8 cellular contexts compared by ENCODE assay signal in the genomic region with DNA sequence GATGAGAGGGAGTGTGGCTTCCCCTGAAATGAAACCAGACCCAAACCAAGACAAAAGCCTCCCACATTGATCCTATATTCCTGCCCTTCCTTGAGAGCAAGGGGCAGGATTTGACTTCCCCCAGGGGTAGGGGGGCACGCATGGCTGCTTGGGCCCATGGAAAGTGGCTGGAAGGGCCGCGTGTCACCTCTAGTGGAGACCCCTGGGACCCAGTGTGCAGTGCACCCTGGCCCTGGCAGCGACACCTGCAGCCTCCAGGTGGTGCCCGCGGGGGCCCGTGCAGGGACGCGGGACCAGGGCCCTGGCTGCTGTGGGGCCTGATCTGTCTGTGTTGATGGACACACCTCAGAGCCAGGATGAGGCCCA. TPM values are rescaled to one million over a fixed set of nuclear protein-coding genes. Genes with fewer than 3 reads are reported as not detected.
A peak's percentile ranks its signal among the peaks of the same experiment; 100 is the strongest.
DNase-seq lines count a peak whose midpoint lies in the region; ATAC-seq, FAIRE-seq and TF ChIP-seq lines count a peak whose summit lies in the region.

No MANE protein-coding gene starts in this region.

- H3K27ac ChIP-seq in WERI-Rb-1 (peak overlapping the region; percentile 18; the same call in 1 of the 2 replicates), HepG2 (ENCODE audit: extremely low read length, insufficient read depth, low read length) (peak overlapping the region; percentile 95), GM23248 (no peak overlapping the region; the same call in 1 of the 2 replicates)

- peak overlapping the region; percentile 90 for H3K4me2 ChIP-seq in HepG2 (ENCODE audit: low read depth, low read length)
- no peak overlapping the region for H3K4me2 ChIP-seq in GM23248 (ENCODE audit: unreplicated experiment)

- BruUV-seq in HepG2 (replicated peaks; lab: Mats Ljungman, UMichigan) = TSS peak; percentile 88

- DNase-seq in Right ventricle myocardium inferior (ENCODE audit: missing footprints) (peak; percentile 70), cardiac septum (ENCODE audit: low spot score) (no peak), WERI-Rb-1 (peak; percentile 43), HepG2 (ENCODE audit: low spot score) (peak; percentile 64), HTR-8/SVneo (ENCODE audit: insufficient read length, low spot score) (no peak), C1 segment of cervical spinal cord (lab: John Stamatoyannopoulos, UW) (no peak), GM23248 (no peak)

- CTCF ChIA-PET in HepG2 (lab: Yijun Ruan, JAX; ENCODE audit: low intra/inter-chr PET ratio, low total read pairs) = interaction anchor here (1.6 to 1.8 kb wide), 2 partner anchors 167 to 184 kb away, joined by 6 to 10 read pairs; no protein-coding TSS in a partner anchor

- H3K4me1 ChIP-seq in HepG2 (ENCODE audit: insufficient read depth, low read length) = peaks cover 64% of the 10 kb centered on the region
- peaks cover 14% of the 10 kb centered on the region for H3K4me1 ChIP-seq in GM23248 (ENCODE audit: insufficient read depth)

- WGBS in HepG2 (ENCODE audit: low lambda C conversion rate) = 10% methylated on average over 5 of the region's 9 CpGs
- WGBS in GM23248 (ENCODE audit: low coverage in 1 of 2, low lambda C conversion rate in 2 of 2, missing lambda C conversion rate in 2 of 2), 2 experiments = 82 to 85% methylated on average over 9 of the region's 9 CpGs

- 0 out of 2 replicates have a peak, but pooled peaks have one; percentile 27 for TF ChIP-seq CTCF in WERI-Rb-1 (IDR thresholded peaks at IDR 0.05; ENCODE audit: low read depth, low read length)
- peak; percentile 87 for TF ChIP-seq CTCF in HepG2 (CRISPR knock-in tag; IDR thresholded peaks at IDR 0.05)

- FAIRE-seq in HepG2 (lab: Jason Lieb, UNC) (no peak), HTR-8/SVneo (lab: Jason Lieb, UNC) (no peak)

- no peak overlapping the region for H2AFZ ChIP-seq in HepG2 (ENCODE audit: low read length)
- no peak overlapping the region for H2AFZ ChIP-seq in GM23248

- H3K4me3 ChIP-seq in WERI-Rb-1 (ENCODE audit: low read depth, low read length) (no peak overlapping the region), HepG2 (replicated peaks in 1 of 3; ENCODE audit: insufficient read depth in 1 of 3, low read depth in 2 of 3, low read length in 3 of 3) (peak overlapping the region; percentile 31 to 65 (median 37); a peak in 5 of 6 replicates), GM23248 (no peak overlapping the region)

- H4K20me1 ChIP-seq in HepG2 (ENCODE audit: insufficient read depth, low read length) (no peaks in the 10 kb centered on the region), GM23248 (ENCODE audit: insufficient read depth) (no peaks in the 10 kb centered on the region)

- H3K27me3 ChIP-seq in WERI-Rb-1 (ENCODE audit: insufficient read depth, low read depth, severe bottlenecking) = no peaks in the 10 kb centered on the region
- peaks cover 0 to 9% of the 10 kb centered on the region in 2 experiments; a peak in 4 of 5 replicates for H3K27me3 ChIP-seq in HepG2 (ENCODE audit: control insufficient read depth in 1 of 2, insufficient read depth in 2 of 2, low read length in 2 of 2)
- H3K27me3 ChIP-seq in GM23248 (replicated peaks; ENCODE audit: insufficient read depth) = no peaks in the 10 kb centered on the region

- no peaks in the 10 kb centered on the region; the same call in 1 of the 2 replicates for H3F3A ChIP-seq in GM23248 (ENCODE audit: insufficient read depth)

- TF ChIP-seq EP300 in HepG2 (IDR thresholded peaks at IDR 0.05; ENCODE audit: low read depth in 2 of 2, low read length in 2 of 2) (no peak), HepG2 (CRISPR knock-in tag; IDR thresholded peaks at IDR 0.05; ENCODE audit: borderline replicate concordance) (peak; percentile 12; the same call in 1 of the 2 replicates)

- POLR2A ChIA-PET in HepG2 (lab: Yijun Ruan, JAX) = interaction anchor here (0.6 to 3.0 kb wide), 23 partner anchors 11 to 302 kb away, joined by 3 to 37 read pairs (median 4); partner anchors contain the start of genes LAMA5, MRGBP, RPS21 and SLCO4A1

- no peaks in the 10 kb centered on the region for H3K9me2 ChIP-seq in GM23248 (ENCODE audit: insufficient read depth)

- no peak for TF ChIP-seq POLR2A in HepG2 (IDR thresholded peaks at IDR 0.05; ENCODE audit: insufficient read depth in 1 of 2, low read depth in 2 of 2, low read length in 2 of 2)

- peak; percentile 87 for TF ChIP-seq RAD21 in HepG2 (CRISPR knock-in tag; IDR thresholded peaks at IDR 0.05)

- no peaks in the 10 kb centered on the region for H3K36me3 ChIP-seq in WERI-Rb-1
- H3K36me3 ChIP-seq in HepG2 (replicated peaks in 1 of 2; ENCODE audit: control insufficient read depth in 1 of 2, insufficient read depth in 2 of 2, low read length in 2 of 2) = no peaks in the 10 kb centered on the region
- no peaks in the 10 kb centered on the region for H3K36me3 ChIP-seq in GM23248 (ENCODE audit: low read depth)

- in situ Hi-C loops in HepG2 (cut with HindIII; ENCODE audit: extremely low pct_ligation_motif_present, low pct_unique_long_range_greater_than_20kb) = loop anchor here (5.0 kb wide), 1 partner anchor 168 kb away; no protein-coding TSS in a partner anchor
- in situ Hi-C loops in GM23248 (cut with MboI) = no loop called here

- H3K79me2 ChIP-seq in HepG2 (ENCODE audit: insufficient read depth, low read length) (no peaks in the 10 kb centered on the region), GM23248 (ENCODE audit: insufficient read depth) (no peaks in the 10 kb centered on the region)

- intact Hi-C loops in Right ventricle myocardium inferior (cut with DNase I) (loop anchor here (2.0 to 5.0 kb wide), 2 partner anchors 18 to 168 kb away; partner anchors contain the start of gene SLCO4A1), cardiac septum (cut with DNase I) (no loop called here), HepG2 (cut with micrococcal nuclease; ENCODE audit: unreplicated experiment) (loop anchor here (1.0 to 5.0 kb wide), 3 partner anchors 16 to 183 kb away; no protein-coding TSS in a partner anchor)

- ATAC-seq in Right ventricle myocardium inferior (no peak), HG03095 (IDR thresholded peaks at IDR 0.05; ENCODE audit: unreplicated experiment) (peak; percentile 34), HepG2 (peak; percentile 88)

- H3K9me3 ChIP-seq in WERI-Rb-1 (ENCODE audit: severe bottlenecking) (no peaks in the 10 kb centered on the region), HepG2 (ENCODE audit: low read length) (no peaks in the 10 kb centered on the region), GM23248 (ENCODE audit: low read depth) (no peaks in the 10 kb centered on the region)

- H3K9ac ChIP-seq in HepG2 (ENCODE audit: insufficient read depth, low read depth, low read length) = peak overlapping the region; percentile 53
- H3K9ac ChIP-seq in GM23248 = no peak overlapping the region

TF ChIP-seq in HepG2, 621 proteins besides CTCF, POLR2A, EP300 and RAD21 (continues in another document):
- TF ChIP-seq ZNF546 (CRISPR knock-in tag; conservative IDR thresholded peaks at IDR 0.05) (peak; percentile 61; the same call in 1 of the 2 replicates), RFX5 (IDR thresholded peaks at IDR 0.05; ENCODE audit: low read depth, low read length) (peak; percentile 14; the same call in 1 of the 2 replicates), ZBTB3 (CRISPR knock-in tag; IDR thresholded peaks at IDR 0.05; ENCODE audit: borderline replicate concordance, low read depth) (peak; percentile 71; the same call in 1 of the 2 replicates), ZMAT3 (CRISPR knock-in tag; conservative IDR thresholded peaks at IDR 0.05) (no peak), DNMT3B (CRISPR knock-in tag; conservative IDR thresholded peaks at IDR 0.05) (peak; percentile 80; the same call in 1 of the 2 replicates), ZNF549 (CRISPR knock-in tag; IDR thresholded peaks at IDR 0.05) (no peak), NKX3-1 (CRISPR knock-in tag; IDR thresholded peaks at IDR 0.05) (no peak), ZNF44 (CRISPR knock-in tag; IDR thresholded peaks at IDR 0.05) (0 out of 2 replicates have a peak, but pooled peaks have one; percentile 4), ZNF572 (CRISPR knock-in tag; IDR thresholded peaks at IDR 0.05) (no peak)
- TF ChIP-seq, protein P1, sequence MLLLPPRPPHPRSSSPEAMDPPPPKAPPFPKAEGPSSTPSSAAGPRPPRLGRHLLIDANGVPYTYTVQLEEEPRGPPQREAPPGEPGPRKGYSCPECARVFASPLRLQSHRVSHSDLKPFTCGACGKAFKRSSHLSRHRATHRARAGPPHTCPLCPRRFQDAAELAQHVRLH (CRISPR knock-in tag; IDR thresholded peaks at IDR 0.05; ENCODE audit: borderline replicate concordance, low read depth) = peak; percentile 1; the same call in 1 of the 2 replicates

RNA-seq across cellular contexts. Expression of gene SLCO4A1, which starts 18.0 kb away (rescaled TPM):
- total RNA-seq in Right ventricle myocardium inferior (15.5 TPM), cardiac septum (10.8 TPM), HepG2 (2016; rRNA removed; fragmentation: Illumina TruSeq; extraction: Trizol) (23.8 and 55.5 TPM in 2 replicates)
- total RNA-seq in HepG2 (2016; cell fraction: cytosol; rRNA removed; fragmentation: Illumina TruSeq; extraction: Trizol; ENCODE audit: low read depth) = 21.3 and 22.4 TPM in 2 replicates
- total RNA-seq in HepG2 (2016; cell fraction: insoluble cytoplasmic fraction; rRNA removed; fragmentation: Illumina TruSeq; extraction: Trizol) = 20.7 and 58.6 TPM in 2 replicates
- total RNA-seq in HepG2 (2016; cell fraction: membrane; rRNA removed; fragmentation: Illumina TruSeq; extraction: Trizol) = 31.3 and 32.0 TPM in 2 replicates
- 55.7 and 65.4 TPM in 2 replicates for total RNA-seq in HepG2 (2016; cell fraction: nucleus; rRNA removed; fragmentation: Illumina TruSeq; extraction: Trizol)
- polyA plus RNA-seq in HepG2 (2011; rRNA removed) (91.3 and 112 TPM in 2 replicates), GM23248 (2016; fragmentation: Nextera tagmentation; extraction: Ambion mirVana) (0.10 and 0.43 TPM in 2 replicates)
- 53.2 and 96.9 TPM in 2 replicates for polyA plus RNA-seq in HepG2 (2011; cell fraction: cytosol; rRNA removed)
- polyA plus RNA-seq in HepG2 (2011; cell fraction: nucleus; rRNA removed) = 133 and 239 TPM in 2 replicates
- polyA plus RNA-seq in HepG2 (2012) = 48.1 and 97.6 TPM in 2 replicates
- polyA plus RNA-seq in HepG2 (2016; cell fraction: cytosol; fragmentation: Illumina TruSeq; extraction: Trizol; ENCODE audit: low read depth) = 14.3 and 17.6 TPM in 2 replicates
- polyA plus RNA-seq in HepG2 (2016; cell fraction: insoluble cytoplasmic fraction; fragmentation: Illumina TruSeq; extraction: Trizol; ENCODE audit: low read depth) = 25.9 and 26.2 TPM in 2 replicates
- 21.9 and 22.4 TPM in 2 replicates for polyA plus RNA-seq in HepG2 (2016; cell fraction: membrane; fragmentation: Illumina TruSeq; extraction: Trizol; ENCODE audit: low read depth)
- polyA plus RNA-seq in HepG2 (2016; cell fraction: nucleus; fragmentation: Illumina TruSeq; extraction: Trizol; ENCODE audit: insufficient read depth, low read depth) = 114 and 125 TPM in 2 replicates
- polyA minus RNA-seq in HepG2 (2011; rRNA and poly(A)+ RNA removed; ENCODE audit: low replicate concordance) = 44.0 and 104 TPM in 2 replicates
- 27.7 and 39.2 TPM in 2 replicates for polyA minus RNA-seq in HepG2 (2011; cell fraction: cytosol; rRNA and poly(A)+ RNA removed)
- 31.2 and 42.4 TPM in 2 replicates for polyA minus RNA-seq in HepG2 (2011; cell fraction: nucleus; rRNA and poly(A)+ RNA removed)
- total RNA-seq in GM23248 (2014; rRNA removed; shearing (Covaris generic)) = 0.22 TPM in 1 of 2 replicates, not detected in the other

Comparison
In these comparisons a context has a peak if more than half of its experiments do, and no peak if none do; other contexts are left out.
1. DNase-seq: peak in Right ventricle myocardium inferior (single experiment), WERI-Rb-1 (single experiment) and HepG2 (single experiment); none in cardiac septum (single experiment), HTR-8/SVneo (single experiment), C1 segment of cervical spinal cord (0 of 14) and GM23248 (single experiment).
2. H3K4me3 ChIP-seq: peak in HepG2 (3 of 3); none in WERI-Rb-1 (single experiment) and GM23248 (single experiment).